ENCODE assay signal across 15 cellular contexts in genomic region chr5:116652903-116653302, GRCh38.
DNase-seq lines count a peak whose midpoint lies in the region; ATAC-seq, FAIRE-seq and TF ChIP-seq lines count a peak whose summit lies in the region.
"Had no signal": no experiment of that assay in that cellular context is flagged by ENCODE, and none has a peak within 500 bp of the region (broad histone marks: within the 10 kb centered on the region; RNA-seq: fewer than 3 reads in every experiment).

No MANE protein-coding gene starts in this region.

- ATAC-seq in psoas muscle: peak; percentile 52 to 80 (median 65)
- no peak for ATAC-seq in GM19023 (IDR thresholded peaks at IDR 0.05; ENCODE audit: unreplicated experiment)

- peak overlapping the region; percentile 86 for H3K27ac ChIP-seq in HUES64 (ENCODE audit: low read depth, low read length)
- no peak overlapping the region for H3K27ac ChIP-seq in psoas muscle
- H3K27ac ChIP-seq in WERI-Rb-1: no peak overlapping the region
- H3K27ac ChIP-seq: C4-2B, HL-60, parathyroid adenoma had no signal

- H3K27me3 ChIP-seq in HUES64 (ENCODE audit: insufficient read depth, low read length) (no peaks in the 10 kb centered on the region), bronchial epithelial cell (ENCODE audit: control insufficient read depth, insufficient read depth, low read length) (no peaks in the 10 kb centered on the region), psoas muscle (ENCODE audit: insufficient read depth in 3 of 3, low read length in 2 of 3) (peaks cover 0 to 6% (median 0%) of the 10 kb centered on the region in 3 donors), WERI-Rb-1 (ENCODE audit: insufficient read depth, low read depth, severe bottlenecking) (no peaks in the 10 kb centered on the region)

- no peak for FAIRE-seq in bronchial epithelial cell (lab: Jason Lieb, UNC)

- TF ChIP-seq CTCF in bronchial epithelial cell (IDR thresholded peaks at IDR 0.05; ENCODE audit: insufficient read depth, low read length, severe bottlenecking) (no peak), psoas muscle (IDR thresholded peaks at IDR 0.05) (no peak), WERI-Rb-1 (IDR thresholded peaks at IDR 0.05; ENCODE audit: low read depth, low read length) (no peak)

- H3K9ac ChIP-seq in HUES64 (ENCODE audit: low read depth, low read length): peak overlapping the region; percentile 12
- H3K9ac ChIP-seq: parathyroid adenoma had no signal

- intact Hi-C loops in psoas muscle (cut with DNase I): no loop called here

- H3K36me3 ChIP-seq in HUES64 (ENCODE audit: insufficient read depth, low read length) (no peaks in the 10 kb centered on the region), bronchial epithelial cell (ENCODE audit: control insufficient read depth, insufficient read depth, low read length) (no peaks in the 10 kb centered on the region), psoas muscle (ENCODE audit: insufficient read depth in 1 of 2, low read depth in 1 of 2) (no peaks in the 10 kb centered on the region), WERI-Rb-1 (no peaks in the 10 kb centered on the region)

- DNase-seq in bronchial epithelial cell (ENCODE audit: low read depth) (peak; percentile 76), iPS DF 19.7 (ENCODE audit: low read depth, low spot score) (peak; percentile 30), psoas muscle (no peak), NCI-H2029 (lab: John Stamatoyannopoulos, UW) (no peak), WERI-Rb-1 (no peak)
- DNase-seq in stimulated activated CD4-positive, alpha-beta T cell treated with anti-CD3 and anti-CD28 coated beads, Interleukin-1b, Interleukin-23, amount 100 ng/mL, for 48 hours: no peak
- DNase-seq: activated CD4-positive, alpha-beta T cell treated with anti-CD3 and anti-CD28 coated beads for 1 hour; GDM1; MM.1S; stimulated activated naive CD4-positive, alpha-beta T cell treated with Interleukin-2 at 50 U/mL for 16 hours had no signal

- 16% methylated on average over 3 of the region's 3 CpGs for WGBS in HUES64
- WGBS in psoas muscle, 3 donors: 10 to 28% (median 23%) methylated on average over 3 of the region's 3 CpGs

- H3K4me3 ChIP-seq in HUES64 (ENCODE audit: low read length) (peak overlapping the region; percentile 19; the same call in 1 of the 2 replicates), bronchial epithelial cell (ENCODE audit: low read depth, low read length) (no peak overlapping the region), psoas muscle (no peak overlapping the region), WERI-Rb-1 (ENCODE audit: low read depth, low read length) (no peak overlapping the region)

- H3K4me1 ChIP-seq in HUES64 (ENCODE audit: insufficient read depth, low read length) (peaks cover 58% of the 10 kb centered on the region), psoas muscle (no peaks in the 10 kb centered on the region)
- H3K4me1 ChIP-seq: parathyroid adenoma had no signal

- H3K9me3 ChIP-seq in HUES64 (ENCODE audit: insufficient read depth, low read depth, low read length) (no peaks in the 10 kb centered on the region), psoas muscle (no peaks in the 10 kb centered on the region), WERI-Rb-1 (ENCODE audit: severe bottlenecking) (no peaks in the 10 kb centered on the region)

Comparison
In these comparisons a context has a peak if more than half of its experiments do, and no peak if none do; other contexts are left out.
1. DNase-seq: peak in bronchial epithelial cell (single experiment) and iPS DF 19.7 (single experiment); none in psoas muscle (0 of 2), stimulated activated CD4-positive, alpha-beta T cell treated with anti-CD3 and anti-CD28 coated beads, Interleukin-1b, Interleukin-23, amount 100 ng/mL, for 48 hours (single experiment), NCI-H2029 (single experiment) and WERI-Rb-1 (single experiment).